Comparison of ENCODE assay signal across 8 cellular contexts in genomic region chr22:19717691-19718254, GRCh38. TPM values are rescaled to one million over a fixed set of nuclear protein-coding genes. Genes with fewer than 3 reads are reported as not detected.
DNase-seq lines count a peak whose midpoint lies in the region; ATAC-seq and TF ChIP-seq lines count a peak whose summit lies in the region.

No MANE protein-coding gene starts in this region.

- no peaks in the 10 kb centered on the region for H3K9me3 Mint-ChIP-seq in immature natural killer cell

- H3K9ac ChIP-seq in MM.1S (ENCODE audit: low read length): no peak overlapping the region

- H3K9me3 ChIP-seq in MM.1S (replicated peaks; ENCODE audit: insufficient read depth, low read length): no peaks in the 10 kb centered on the region
- no peaks in the 10 kb centered on the region for H3K9me3 ChIP-seq in breast epithelium
- H3K9me3 ChIP-seq in spleen: no peaks in the 10 kb centered on the region

- H3K79me2 ChIP-seq in MM.1S (ENCODE audit: low read length): no peaks in the 10 kb centered on the region

- peak overlapping the region; percentile 75 to 83 (median 83) for H3K4me3 Mint-ChIP-seq in immature natural killer cell

- intact Hi-C loops in breast epithelium (cut with DNase I; ENCODE audit: low total_unique reads): no loop called here
- intact Hi-C loops in spleen (cut with DNase I; ENCODE audit: low total_unique reads): no loop called here

- H3K27me3 ChIP-seq in MM.1S (replicated peaks; ENCODE audit: insufficient read depth, low read length): peaks cover 76% of the 10 kb centered on the region
- H3K27me3 ChIP-seq in breast epithelium: peaks cover 0 to 2% of the 10 kb centered on the region in 2 donors
- peaks cover 0 to 100% (median 63%) of the 10 kb centered on the region in 7 donors for H3K27me3 ChIP-seq in spleen (replicated peaks in 1 of 7)

- H2AFZ ChIP-seq in MM.1S (ENCODE audit: low read length): peak overlapping the region; percentile 63; the same call in 1 of the 2 replicates

- H3K36me3 ChIP-seq in MM.1S (replicated peaks; ENCODE audit: insufficient read depth, low read length) (no peaks in the 10 kb centered on the region), breast epithelium (no peaks in the 10 kb centered on the region), spleen (peaks cover 0 to 37% (median 4%) of the 10 kb centered on the region in 6 donors)

- no peaks in the 10 kb centered on the region for H3K4me1 ChIP-seq in MM.1S (ENCODE audit: low read length)
- peaks cover 9 to 12% of the 10 kb centered on the region in 2 donors for H3K4me1 ChIP-seq in breast epithelium
- H3K4me1 ChIP-seq in spleen: peaks cover 9 to 70% (median 46%) of the 10 kb centered on the region in 6 donors

- no peaks in the 10 kb centered on the region for H3K36me3 Mint-ChIP-seq in immature natural killer cell

- no peak overlapping the region for H3K27ac ChIP-seq in MM.1S (ENCODE audit: low read length)
- H3K27ac ChIP-seq in breast epithelium: peak overlapping the region; percentile 50 to 70
- H3K27ac ChIP-seq in spleen: peak overlapping the region in 5 of 8 donors; percentile 28 to 64 (median 58)

- peak overlapping the region; percentile 66 for H3K4me2 ChIP-seq in MM.1S (ENCODE audit: low read depth, low read length)

- H3K9me2 ChIP-seq in MM.1S (replicated peaks; ENCODE audit: insufficient read depth, low read length): no peaks in the 10 kb centered on the region

- WGBS in spleen, 5 donors: 15 to 22% (median 18%) methylated on average over 40 to 61 of the region's 61 CpGs

- peaks cover 12 to 25% (median 13%) of the 10 kb centered on the region in 3 donors for H3K27me3 Mint-ChIP-seq in immature natural killer cell (ENCODE audit: low read depth in 3 of 3)

- no peaks in the 10 kb centered on the region for H3F3A ChIP-seq in MM.1S (ENCODE audit: insufficient read depth, low read length)

- peak; percentile 61 for DNase-seq in SIG-M5 treated with dmso at 0.1 percent for 504 hours (lab: John Stamatoyannopoulos, UW; ENCODE audit: unreplicated experiment)
- no peak for DNase-seq in SIG-M5 (lab: John Stamatoyannopoulos, UW)
- DNase-seq in MM.1S: peak; percentile 55
- peak; percentile 49 to 72 for DNase-seq in breast epithelium (ENCODE audit: low spot score in 2 of 2)
- DNase-seq in immature natural killer cell: peak; percentile 74 to 80 (median 78)
- peak; percentile 96 for DNase-seq in spleen

- H4K20me1 ChIP-seq in MM.1S (ENCODE audit: insufficient read depth, low read length): no peaks in the 10 kb centered on the region

- H3K27ac Mint-ChIP-seq in immature natural killer cell: no peak overlapping the region

- no peak for ATAC-seq in HG03135 (IDR thresholded peaks at IDR 0.05; ENCODE audit: unreplicated experiment)

- TF ChIP-seq CTCF in MM.1S (IDR thresholded peaks at IDR 0.05; ENCODE audit: low read length) (peak; percentile 54), WI38 (IDR thresholded peaks at IDR 0.05; ENCODE audit: low read depth, low read length) (peak; percentile 55), breast epithelium (IDR thresholded peaks at IDR 0.05) (peak; percentile 54 to 95 (median 72)), spleen (IDR thresholded peaks at IDR 0.05 in 8 of 11, conservative IDR thresholded peaks at IDR 0.05 in 3 of 11) (peak; percentile 61 to 100 (median 98))

- TF ChIP-seq POLR2A in breast epithelium (IDR thresholded peaks at IDR 0.05) (no peak), spleen (IDR thresholded peaks at IDR 0.05) (no peak)

- H3K4me3 ChIP-seq in MM.1S (ENCODE audit: low read length) (peak overlapping the region; percentile 54; the same call in 1 of the 2 replicates), WI38 (ENCODE audit: low read depth, low read length) (peak overlapping the region; percentile 62), breast epithelium (peak overlapping the region; percentile 49 to 72 (median 68)), spleen (peak overlapping the region; percentile 43 to 83 (median 60))

- peaks cover 0 to 8% of the 10 kb centered on the region in 2 donors for H3K4me1 Mint-ChIP-seq in immature natural killer cell

RNA-seq across cellular contexts. Expression of gene SEPTIN5, which starts 3.5 kb away (rescaled TPM):
- total RNA-seq in breast epithelium (10 to 100 TPM in 2 of 3 donors, 1 to 10 TPM in 1; 5.4 to 33.8 (median 18.4) TPM), spleen (10 to 100 TPM in 6 of 7 donors, 1 to 10 TPM in 1; 9.2 to 19.2 (median 13.1) TPM)
- polyA plus RNA-seq in immature natural killer cell (1 to 10 TPM in 1 of 3 donors, under 1 TPM in 1, not detected in 1; 0.36 to 2.2 TPM), spleen (1 to 10 TPM; 4.0 to 7.5 (median 4.3) TPM)

RNA-seq across cellular contexts. Expression of gene GP1BB, which starts 5.6 kb away (rescaled TPM):
- total RNA-seq in breast epithelium: 1 to 10 TPM; 1.3 to 6.2 (median 2.9) TPM
- polyA plus RNA-seq in immature natural killer cell: 10 to 100 TPM in 1 of 3 donors, under 1 TPM in 2; 0.53 to 10.1 (median 0.95) TPM
- 10 to 100 TPM in 6 of 7 donors, 1 to 10 TPM in 1; 6.9 to 25.4 (median 16.5) TPM for total RNA-seq in spleen
- polyA plus RNA-seq in spleen: 1 to 10 TPM; 4.2 to 5.1 (median 4.8) TPM

RNA-seq across cellular contexts. Expression of gene TBX1, which starts 42.8 kb away (rescaled TPM):
- 1 to 10 TPM in 2 of 3 donors, under 1 TPM in 1; 0.96 to 9.2 (median 2.9) TPM for total RNA-seq in breast epithelium
- polyA plus RNA-seq in immature natural killer cell: under 1 TPM in 1 of 3 donors, not detected in 2; 0.12 TPM
- total RNA-seq in spleen: 10 to 100 TPM in 1 of 7 donors, 1 to 10 TPM in 3, under 1 TPM in 3; 0.23 to 10.5 (median 3.1) TPM
- polyA plus RNA-seq in spleen: under 1 TPM; 0.17 to 0.71 (median 0.61) TPM
